ENCODE assay signal across 8 cellular contexts in the genomic region with DNA sequence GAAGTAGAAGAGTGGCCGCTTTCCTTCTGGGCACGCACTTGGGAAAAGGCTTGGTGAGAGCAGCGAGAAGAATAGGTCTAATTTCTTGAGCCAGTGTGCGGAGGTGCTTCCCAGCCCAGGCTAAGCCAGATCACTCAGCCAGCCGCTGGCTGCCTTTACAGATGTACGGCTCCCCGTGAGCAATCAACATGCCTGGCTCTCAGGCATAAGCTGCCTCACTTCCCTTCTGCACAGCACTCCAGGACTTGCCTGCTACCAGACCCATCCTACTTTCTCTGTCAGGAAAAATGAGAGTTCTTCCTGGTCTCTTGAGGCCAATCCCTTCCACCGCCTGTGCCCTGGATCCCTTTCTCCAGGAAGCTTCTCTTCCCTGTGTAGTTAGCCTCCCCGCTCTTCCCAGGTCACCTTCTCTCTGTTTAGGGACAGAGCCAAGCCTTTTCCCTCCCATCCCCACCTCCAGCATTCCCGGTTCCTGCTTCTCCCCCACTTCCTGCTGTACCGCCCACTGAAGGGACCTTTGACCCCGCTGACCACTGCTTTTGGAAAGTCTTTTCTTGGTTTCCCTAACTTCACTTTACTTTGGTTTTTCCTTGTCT. TPM values are rescaled to one million over a fixed set of nuclear protein-coding genes. Genes with fewer than 3 reads are reported as not detected.
DNase-seq lines count a peak whose midpoint lies in the region; ATAC-seq, FAIRE-seq and TF ChIP-seq lines count a peak whose summit lies in the region.

No MANE protein-coding gene starts in this region.

- no peak for DNase-seq in activated naive CD4-positive, alpha-beta T cell treated with anti-CD3 and anti-CD28 coated beads for 36 hours
- DNase-seq in activated naive CD4-positive, alpha-beta T cell treated with anti-CD3 and anti-CD28 coated beads, Interleukin-2, amount 50 U/mL, for 16 hours: no peak
- peak; percentile 19 for DNase-seq in activated CD8-positive, alpha-beta T cell treated with anti-CD3 and anti-CD28 coated beads for 36 hours
- DNase-seq in kidney glomerular epithelial cell (lab: John Stamatoyannopoulos, UW): peak; percentile 30
- DNase-seq in type B pancreatic cell (ENCODE audit: extremely low spot score, unreplicated experiment): no peak
- no peak for DNase-seq in CD1c-positive myeloid dendritic cell (ENCODE audit: extremely low spot score)
- DNase-seq in H54 (ENCODE audit: insufficient read length, low spot score): no peak
- no peak for DNase-seq in SHP77 (lab: John Stamatoyannopoulos, UW)

- POLR2A ChIA-PET in activated CD8-positive, alpha-beta T cell treated with anti-CD3 and anti-CD28 coated beads for 36 hours (lab: Charles Lee): interaction anchor here (1.6 to 3.8 kb wide), 4 partner anchors 16 to 80 kb away, joined by 6 to 19 read pairs (median 10); a partner anchor contains a TSS

- no peaks in the 10 kb centered on the region for H3K27me3 Mint-ChIP-seq in activated naive CD4-positive, alpha-beta T cell treated with anti-CD3 and anti-CD28 coated beads for 36 hours (ENCODE audit: low read depth)
- H3K27me3 Mint-ChIP-seq in activated CD8-positive, alpha-beta T cell treated with anti-CD3 and anti-CD28 coated beads for 36 hours: no peaks in the 10 kb centered on the region
- no peaks in the 10 kb centered on the region for H3K27me3 Mint-ChIP-seq in type B pancreatic cell

- intact Hi-C loops in activated naive CD4-positive, alpha-beta T cell treated with anti-CD3 and anti-CD28 coated beads for 36 hours (cut with micrococcal nuclease): loop anchor here (5.0 kb wide), 3 partner anchors 238 to 758 kb away; a partner anchor contains a TSS
- intact Hi-C loops in activated CD8-positive, alpha-beta T cell treated with anti-CD3 and anti-CD28 coated beads for 36 hours (cut with micrococcal nuclease): no loop called here

- peak overlapping the region; percentile 97 for H3K27ac Mint-ChIP-seq in activated naive CD4-positive, alpha-beta T cell treated with anti-CD3 and anti-CD28 coated beads for 36 hours
- peak overlapping the region; percentile 99 for H3K27ac Mint-ChIP-seq in activated CD8-positive, alpha-beta T cell treated with anti-CD3 and anti-CD28 coated beads for 36 hours
- peak overlapping the region; percentile 96 for H3K27ac Mint-ChIP-seq in type B pancreatic cell

- no peak for ATAC-seq in activated CD8-positive, alpha-beta T cell treated with anti-CD3 and anti-CD28 coated beads for 36 hours

- CTCF ChIA-PET in activated naive CD4-positive, alpha-beta T cell treated with anti-CD3 and anti-CD28 coated beads for 36 hours (lab: Charles Lee): interaction anchor here (1.1 kb wide), 1 partner anchor 53 kb away, joined by 3 read pairs; no protein-coding TSS in a partner anchor
- CTCF ChIA-PET in activated CD8-positive, alpha-beta T cell treated with anti-CD3 and anti-CD28 coated beads for 36 hours (lab: Charles Lee): no interaction called here

- H3K4me1 Mint-ChIP-seq in activated naive CD4-positive, alpha-beta T cell treated with anti-CD3 and anti-CD28 coated beads for 36 hours (ENCODE audit: low read depth): peaks cover 46% of the 10 kb centered on the region
- H3K4me1 Mint-ChIP-seq in activated CD8-positive, alpha-beta T cell treated with anti-CD3 and anti-CD28 coated beads for 36 hours (ENCODE audit: low read depth): peaks cover 48% of the 10 kb centered on the region
- H3K4me1 Mint-ChIP-seq in type B pancreatic cell (ENCODE audit: unreplicated experiment): peaks cover 25% of the 10 kb centered on the region

- no peak for TF ChIP-seq CTCF in activated CD8-positive, alpha-beta T cell treated with anti-CD3 and anti-CD28 coated beads for 36 hours (IDR thresholded peaks at IDR 0.05)
- TF ChIP-seq CTCF in type B pancreatic cell (conservative IDR thresholded peaks at IDR 0.05): no peak

- no peak for TF ChIP-seq POLR2A in H54 (IDR thresholded peaks at IDR 0.05; ENCODE audit: low read depth, low read length)

- no peak for FAIRE-seq in H54 (lab: Jason Lieb, UNC)

- H3K9me3 Mint-ChIP-seq in activated naive CD4-positive, alpha-beta T cell treated with anti-CD3 and anti-CD28 coated beads for 36 hours: no peaks in the 10 kb centered on the region
- no peaks in the 10 kb centered on the region for H3K9me3 Mint-ChIP-seq in activated CD8-positive, alpha-beta T cell treated with anti-CD3 and anti-CD28 coated beads for 36 hours
- no peaks in the 10 kb centered on the region for H3K9me3 Mint-ChIP-seq in type B pancreatic cell

- peaks cover 39% of the 10 kb centered on the region for H3K36me3 Mint-ChIP-seq in activated naive CD4-positive, alpha-beta T cell treated with anti-CD3 and anti-CD28 coated beads for 36 hours (ENCODE audit: low read depth)
- peaks cover 66% of the 10 kb centered on the region for H3K36me3 Mint-ChIP-seq in activated CD8-positive, alpha-beta T cell treated with anti-CD3 and anti-CD28 coated beads for 36 hours (ENCODE audit: low read depth)
- peaks cover 16% of the 10 kb centered on the region for H3K36me3 Mint-ChIP-seq in type B pancreatic cell

- peak overlapping the region; percentile 95 for H3K4me3 Mint-ChIP-seq in activated naive CD4-positive, alpha-beta T cell treated with anti-CD3 and anti-CD28 coated beads for 36 hours
- peak overlapping the region; percentile 95 for H3K4me3 Mint-ChIP-seq in activated CD8-positive, alpha-beta T cell treated with anti-CD3 and anti-CD28 coated beads for 36 hours
- peak overlapping the region; percentile 97 for H3K4me3 Mint-ChIP-seq in type B pancreatic cell

RNA-seq across cellular contexts. Expression of a gene that starts 1.1 kb away (rescaled TPM):
- 1 to 10 TPM; 3.1 to 3.4 TPM for total RNA-seq in activated naive CD4-positive, alpha-beta T cell treated with anti-CD3 and anti-CD28 coated beads for 36 hours
- 1 to 10 TPM; 2.6 to 2.9 TPM for total RNA-seq in activated CD8-positive, alpha-beta T cell treated with anti-CD3 and anti-CD28 coated beads for 36 hours
- 4.8 and 8.7 TPM in 2 replicates for total RNA-seq in type B pancreatic cell (ENCODE audit: low replicate concordance)

RNA-seq across cellular contexts. Expression of a gene that starts 1.3 kb away (rescaled TPM):
- 10 to 100 TPM; 10.3 to 13.3 TPM for total RNA-seq in activated naive CD4-positive, alpha-beta T cell treated with anti-CD3 and anti-CD28 coated beads for 36 hours
- 10 to 100 TPM; 21.8 to 21.9 TPM for total RNA-seq in activated CD8-positive, alpha-beta T cell treated with anti-CD3 and anti-CD28 coated beads for 36 hours
- total RNA-seq in type B pancreatic cell (ENCODE audit: low replicate concordance): 13.0 and 17.7 TPM in 2 replicates

RNA-seq across cellular contexts. Expression of a gene that starts 17.0 kb away (rescaled TPM):
- total RNA-seq in activated naive CD4-positive, alpha-beta T cell treated with anti-CD3 and anti-CD28 coated beads for 36 hours: not detected
- not detected for total RNA-seq in activated CD8-positive, alpha-beta T cell treated with anti-CD3 and anti-CD28 coated beads for 36 hours
- 16.3 and 109 TPM in 2 replicates for total RNA-seq in type B pancreatic cell (ENCODE audit: low replicate concordance)

RNA-seq across cellular contexts. Expression of a gene that starts 44.2 kb away (rescaled TPM):
- 10 to 100 TPM; 45.7 to 49.3 TPM for total RNA-seq in activated naive CD4-positive, alpha-beta T cell treated with anti-CD3 and anti-CD28 coated beads for 36 hours
- total RNA-seq in activated CD8-positive, alpha-beta T cell treated with anti-CD3 and anti-CD28 coated beads for 36 hours: 10 to 100 TPM; 56.0 to 59.2 TPM
- 142 and 154 TPM in 2 replicates for total RNA-seq in type B pancreatic cell (ENCODE audit: low replicate concordance)

RNA-seq across cellular contexts. Expression of a gene that starts 54.7 kb away (rescaled TPM):
- 1 to 10 TPM; 4.5 to 5.2 TPM for total RNA-seq in activated naive CD4-positive, alpha-beta T cell treated with anti-CD3 and anti-CD28 coated beads for 36 hours
- total RNA-seq in activated CD8-positive, alpha-beta T cell treated with anti-CD3 and anti-CD28 coated beads for 36 hours: 1 to 10 TPM; 4.7 to 4.9 TPM
- total RNA-seq in type B pancreatic cell (ENCODE audit: low replicate concordance): 6.9 and 12.3 TPM in 2 replicates

Comparison
In these comparisons a context has a peak if more than half of its experiments do, and no peak if none do; other contexts are left out.
1. DNase-seq: peak in activated CD8-positive, alpha-beta T cell treated with anti-CD3 and anti-CD28 coated beads for 36 hours (single experiment) and kidney glomerular epithelial cell (single experiment); none in activated naive CD4-positive, alpha-beta T cell treated with anti-CD3 and anti-CD28 coated beads for 36 hours (single experiment), activated naive CD4-positive, alpha-beta T cell treated with anti-CD3 and anti-CD28 coated beads, Interleukin-2, amount 50 U/mL, for 16 hours (single experiment), type B pancreatic cell (single experiment), CD1c-positive myeloid dendritic cell (single experiment), H54 (single experiment) and SHP77 (0 of 2).
2. RNA of a gene that starts 17.0 kb away (total RNA-seq): 16.3 to 109 TPM in type B pancreatic cell; not detected in activated naive CD4-positive, alpha-beta T cell treated with anti-CD3 and anti-CD28 coated beads for 36 hours and not detected in activated CD8-positive, alpha-beta T cell treated with anti-CD3 and anti-CD28 coated beads for 36 hours; every median in the first group is over 10 times any median in the second.
3. Peak in every context shown above with its lines, with median percentiles within 50 percentile points of each other: H3K27ac Mint-ChIP-seq and H3K4me3 Mint-ChIP-seq.